2 cellular contexts compared by ENCODE assay signal in the genomic region with DNA sequence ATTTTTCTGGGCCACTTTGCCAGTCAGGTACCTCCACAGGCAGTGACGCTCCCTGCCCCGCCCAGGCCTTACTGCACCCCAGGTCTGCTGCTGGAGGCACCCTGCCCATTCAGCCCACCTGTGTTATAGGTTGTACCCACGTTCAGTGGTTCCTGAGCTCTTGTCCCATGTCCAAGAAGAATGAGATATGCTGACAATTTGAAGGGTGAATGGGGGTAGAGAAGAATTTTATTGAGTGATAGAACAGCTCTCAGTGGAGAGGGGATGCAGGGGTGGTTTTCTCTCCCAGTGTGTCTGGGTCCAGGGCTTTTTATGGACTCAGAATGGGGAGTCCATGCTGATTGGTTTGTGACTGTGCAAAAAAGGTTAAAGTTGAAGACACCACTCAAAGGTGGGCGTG.
TF ChIP-seq lines count a peak whose summit lies in the region.

No MANE protein-coding gene starts in this region.

TF ChIP-seq in HEK293, 187 proteins besides CTCF, POLR2A, EP300 and RAD21 (continued from another document):
- no peak for TF ChIP-seq ZNF26 (tag by site-specific recombination; IDR thresholded peaks at IDR 0.05)

TF ChIP-seq in WTC11, 78 proteins besides CTCF, POLR2A, EP300 and RAD21 (continued from another document):
- no peak for TF ChIP-seq ARID4B (CRISPR knock-in tag; IDR thresholded peaks at IDR 0.05; ENCODE audit: borderline replicate concordance)
- TF ChIP-seq, protein P1, sequence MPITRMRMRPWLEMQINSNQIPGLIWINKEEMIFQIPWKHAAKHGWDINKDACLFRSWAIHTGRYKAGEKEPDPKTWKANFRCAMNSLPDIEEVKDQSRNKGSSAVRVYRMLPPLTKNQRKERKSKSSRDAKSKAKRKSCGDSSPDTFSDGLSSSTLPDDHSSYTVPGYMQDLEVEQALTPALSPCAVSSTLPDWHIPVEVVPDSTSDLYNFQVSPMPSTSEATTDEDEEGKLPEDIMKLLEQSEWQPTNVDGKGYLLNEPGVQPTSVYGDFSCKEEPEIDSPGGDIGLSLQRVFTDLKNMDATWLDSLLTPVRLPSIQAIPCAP (CRISPR knock-in tag; IDR thresholded peaks at IDR 0.05) = no peak
- TF ChIP-seq, protein P2, sequence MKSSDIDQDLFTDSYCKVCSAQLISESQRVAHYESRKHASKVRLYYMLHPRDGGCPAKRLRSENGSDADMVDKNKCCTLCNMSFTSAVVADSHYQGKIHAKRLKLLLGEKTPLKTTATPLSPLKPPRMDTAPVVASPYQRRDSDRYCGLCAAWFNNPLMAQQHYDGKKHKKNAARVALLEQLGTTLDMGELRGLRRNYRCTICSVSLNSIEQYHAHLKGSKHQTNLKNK (CRISPR knock-in tag; IDR thresholded peaks at IDR 0.05) = no peak
- TF ChIP-seq SMAD3 (CRISPR knock-in tag; IDR thresholded peaks at IDR 0.05; ENCODE audit: borderline replicate concordance) = no peak
- no peak for TF ChIP-seq TP53 (CRISPR knock-in tag; IDR thresholded peaks at IDR 0.05)
- no peak for TF ChIP-seq MYBL2 (CRISPR knock-in tag; IDR thresholded peaks at IDR 0.05)
